In the genomic region with DNA sequence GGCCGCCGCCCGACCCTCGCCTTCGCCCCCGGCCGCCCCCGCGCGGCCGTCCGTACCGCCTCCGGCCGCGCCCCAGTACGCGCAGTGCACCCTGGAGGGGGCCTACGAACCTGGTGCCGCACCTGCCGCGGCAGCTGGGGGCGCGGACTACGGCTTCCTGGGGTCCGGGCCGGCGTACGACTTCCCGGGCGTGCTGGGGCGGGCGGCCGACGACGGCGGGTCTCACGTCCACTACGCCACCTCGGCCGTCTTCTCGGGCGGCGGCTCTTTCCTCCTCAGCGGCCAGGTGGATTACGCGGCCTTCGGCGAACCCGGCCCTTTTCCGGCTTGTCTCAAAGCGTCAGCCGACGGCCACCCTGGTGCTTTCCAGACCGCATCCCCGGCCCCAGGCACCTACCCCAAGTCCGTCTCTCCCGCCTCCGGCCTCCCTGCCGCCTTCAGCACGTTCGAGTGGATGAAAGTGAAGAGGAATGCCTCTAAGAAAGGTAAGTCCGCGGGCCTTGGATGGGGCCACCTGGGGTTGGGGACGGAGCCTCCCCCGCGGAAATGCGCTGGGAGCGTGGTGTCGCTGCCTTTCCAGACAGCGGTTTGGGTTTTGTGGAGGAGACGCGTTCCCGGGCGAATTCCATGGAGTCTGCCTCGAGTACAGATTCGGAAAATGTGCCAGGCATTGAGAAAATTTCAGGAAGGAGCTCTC, we compare ENCODE assay signal across 8 cellular contexts. TPM values are rescaled to one million over a fixed set of nuclear protein-coding genes. Genes with fewer than 3 reads are reported as not detected.
DNase-seq lines count a peak whose midpoint lies in the region; ATAC-seq and TF ChIP-seq lines count a peak whose summit lies in the region.

No MANE protein-coding gene starts in this region.

- H3K4me1 ChIP-seq in SK-N-SH (ENCODE audit: control insufficient read depth in 1 of 2, insufficient read depth in 2 of 2, low read depth in 1 of 2, low read length in 1 of 2) (peaks cover 0 to 10% of the 10 kb centered on the region in 2 experiments; a peak in 1 of 4 replicates), rectal smooth muscle tissue (ENCODE audit: control insufficient read depth, insufficient read depth, low read length) (no peaks in the 10 kb centered on the region)

- H3K36me3 Mint-ChIP-seq in glutamatergic neuron (ENCODE audit: unreplicated experiment): peaks cover 7% of the 10 kb centered on the region

- H4K20me1 ChIP-seq in SK-N-SH (ENCODE audit: insufficient read depth): no peaks in the 10 kb centered on the region

- H3K9me3 Mint-ChIP-seq in glutamatergic neuron (ENCODE audit: unreplicated experiment): peaks cover 1% of the 10 kb centered on the region

- TF ChIP-seq RAD21 in SK-N-SH (IDR thresholded peaks at IDR 0.05; ENCODE audit: low read length): no peak

- no peaks in the 10 kb centered on the region for H3K4me1 Mint-ChIP-seq in glutamatergic neuron (ENCODE audit: low read depth, unreplicated experiment)

- no peak for TF ChIP-seq EP300 in SK-N-SH (IDR thresholded peaks at IDR 0.05; ENCODE audit: borderline replicate concordance in 1 of 2, low read depth in 1 of 2, low read length in 1 of 2)

- peak overlapping the region; percentile 91 for H3K4me2 ChIP-seq in SK-N-SH

- CTCF ChIA-PET in SK-N-SH (lab: Yijun Ruan, JAX): interaction anchor here (0.6 to 2.4 kb wide), 6 partner anchors 12 to 445 kb away, joined by 3 to 13 read pairs (median 3); no protein-coding TSS in a partner anchor

- H3K4me3 Mint-ChIP-seq in glutamatergic neuron (ENCODE audit: unreplicated experiment): peak overlapping the region; percentile 25

- no peaks in the 10 kb centered on the region for H3K9me2 ChIP-seq in SK-N-SH

- H3K27me3 ChIP-seq in SK-N-SH (ENCODE audit: insufficient read depth) (peaks cover 9% of the 10 kb centered on the region; the same call in 1 of the 2 replicates), rectal smooth muscle tissue (ENCODE audit: control insufficient read depth, insufficient read depth, low read length) (peaks cover 14% of the 10 kb centered on the region)

- no peak overlapping the region for H3K9ac ChIP-seq in SK-N-SH
- H3K9ac ChIP-seq in rectal smooth muscle tissue (ENCODE audit: low read length): no peak overlapping the region

- 81% methylated on average over 33 of the region's 77 CpGs for whole genome bisulfite sequencing in SK-N-SH (ENCODE audit: low lambda C conversion rate)

- DNase-seq in SK-N-SH (no peak), glutamatergic neuron (peak; percentile 27), HCEC 1CT (no peak), NCI-H1436 (lab: John Stamatoyannopoulos, UW) (no peak), anterior cingulate cortex (lab: John Stamatoyannopoulos, UW) (no peak)

- H3K4me3 ChIP-seq in SK-N-SH (ENCODE audit: low read depth in 2 of 2, low read length in 1 of 2) (peak overlapping the region; percentile 73 to 76), rectal smooth muscle tissue (ENCODE audit: low read length) (peak overlapping the region; percentile 82)

- POLR2A ChIA-PET in SK-N-SH (lab: Yijun Ruan, JAX): interaction anchor here (0.7 to 2.6 kb wide), 5 partner anchors 13 to 365 kb away, joined by 3 to 5 read pairs (median 4); a partner anchor contains a TSS

- peaks cover 16% of the 10 kb centered on the region for H3K27me3 Mint-ChIP-seq in glutamatergic neuron (ENCODE audit: unreplicated experiment)

- H3K27ac ChIP-seq in SK-N-SH (ENCODE audit: low read depth in 2 of 2, low read length in 1 of 2): no peak overlapping the region; a peak in 1 of 4 replicates
- H3K27ac ChIP-seq in rectal smooth muscle tissue (ENCODE audit: low read depth, low read length): no peak overlapping the region

- ATAC-seq in GM19438 (IDR thresholded peaks at IDR 0.05; ENCODE audit: low read depth, unreplicated experiment) (peak; percentile 25), GM19467 (IDR thresholded peaks at IDR 0.05; ENCODE audit: unreplicated experiment) (no peak)

- H3K9me3 ChIP-seq in SK-N-SH: no peaks in the 10 kb centered on the region

- H3K36me3 ChIP-seq in SK-N-SH (replicated peaks in 1 of 2; ENCODE audit: control insufficient read depth in 1 of 2, insufficient read depth in 2 of 2, low read length in 1 of 2) (no peaks in the 10 kb centered on the region), rectal smooth muscle tissue (ENCODE audit: control insufficient read depth, insufficient read depth, low read length) (no peaks in the 10 kb centered on the region)

- peak overlapping the region; percentile 89 for H2AFZ ChIP-seq in SK-N-SH (ENCODE audit: low read depth)

- H3K79me2 ChIP-seq in SK-N-SH (ENCODE audit: insufficient read depth): no peaks in the 10 kb centered on the region

- TF ChIP-seq CTCF in SK-N-SH (IDR thresholded peaks at IDR 0.05): no peak
- TF ChIP-seq CTCF in glutamatergic neuron (IDR thresholded peaks at IDR 0.05; ENCODE audit: partially characterized antibody, unreplicated experiment): no peak

- no peak overlapping the region for H3K27ac Mint-ChIP-seq in glutamatergic neuron (ENCODE audit: unreplicated experiment)

- H3F3A ChIP-seq in SK-N-SH (replicated peaks; ENCODE audit: insufficient read depth): no peaks in the 10 kb centered on the region

TF ChIP-seq in SK-N-SH, 30 proteins besides CTCF, POLR2A, EP300 and RAD21:
- no peak for TF ChIP-seq GATA2 (CRISPR knock-in tag; IDR thresholded peaks at IDR 0.05)
- no peak for TF ChIP-seq FOSL2 (IDR thresholded peaks at IDR 0.05; ENCODE audit: borderline replicate concordance, low read depth)
- TF ChIP-seq FOXM1 (IDR thresholded peaks at IDR 0.05; ENCODE audit: low read depth): no peak
- TF ChIP-seq TEAD4 (IDR thresholded peaks at IDR 0.05; ENCODE audit: borderline replicate concordance, insufficient read depth): no peak
- TF ChIP-seq TAF1 (IDR thresholded peaks at IDR 0.05; ENCODE audit: borderline replicate concordance, low read depth, low read length): no peak
- TF ChIP-seq, protein P1, sequence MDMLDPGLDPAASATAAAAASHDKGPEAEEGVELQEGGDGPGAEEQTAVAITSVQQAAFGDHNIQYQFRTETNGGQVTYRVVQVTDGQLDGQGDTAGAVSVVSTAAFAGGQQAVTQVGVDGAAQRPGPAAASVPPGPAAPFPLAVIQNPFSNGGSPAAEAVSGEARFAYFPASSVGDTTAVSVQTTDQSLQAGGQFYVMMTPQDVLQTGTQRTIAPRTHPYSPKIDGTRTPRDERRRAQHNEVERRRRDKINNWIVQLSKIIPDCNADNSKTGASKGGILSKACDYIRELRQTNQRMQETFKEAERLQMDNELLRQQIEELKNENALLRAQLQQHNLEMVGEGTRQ (IDR thresholded peaks at IDR 0.05; ENCODE audit: borderline replicate concordance, low read depth, low read length): no peak
- no peak for TF ChIP-seq CHD2 (IDR thresholded peaks at IDR 0.05; ENCODE audit: low read length, partially characterized antibody)
- no peak for TF ChIP-seq JUND (IDR thresholded peaks at IDR 0.05)
- TF ChIP-seq GABPA (IDR thresholded peaks at IDR 0.05; ENCODE audit: low read depth): no peak
- TF ChIP-seq, protein P2, sequence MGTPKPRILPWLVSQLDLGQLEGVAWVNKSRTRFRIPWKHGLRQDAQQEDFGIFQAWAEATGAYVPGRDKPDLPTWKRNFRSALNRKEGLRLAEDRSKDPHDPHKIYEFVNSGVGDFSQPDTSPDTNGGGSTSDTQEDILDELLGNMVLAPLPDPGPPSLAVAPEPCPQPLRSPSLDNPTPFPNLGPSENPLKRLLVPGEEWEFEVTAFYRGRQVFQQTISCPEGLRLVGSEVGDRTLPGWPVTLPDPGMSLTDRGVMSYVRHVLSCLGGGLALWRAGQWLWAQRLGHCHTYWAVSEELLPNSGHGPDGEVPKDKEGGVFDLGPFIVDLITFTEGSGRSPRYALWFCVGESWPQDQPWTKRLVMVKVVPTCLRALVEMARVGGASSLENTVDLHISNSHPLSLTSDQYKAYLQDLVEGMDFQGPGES (IDR thresholded peaks at IDR 0.05; ENCODE audit: low read depth, low read length): no peak
- TF ChIP-seq, protein P3, sequence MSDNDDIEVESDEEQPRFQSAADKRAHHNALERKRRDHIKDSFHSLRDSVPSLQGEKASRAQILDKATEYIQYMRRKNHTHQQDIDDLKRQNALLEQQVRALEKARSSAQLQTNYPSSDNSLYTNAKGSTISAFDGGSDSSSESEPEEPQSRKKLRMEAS (IDR thresholded peaks at IDR 0.05; ENCODE audit: low read depth): no peak
- no peak for TF ChIP-seq MEF2A (IDR thresholded peaks at IDR 0.05; ENCODE audit: borderline replicate concordance, low read depth)
- no peak for TF ChIP-seq TCF12 (IDR thresholded peaks at IDR 0.05)
- TF ChIP-seq, protein P4, sequence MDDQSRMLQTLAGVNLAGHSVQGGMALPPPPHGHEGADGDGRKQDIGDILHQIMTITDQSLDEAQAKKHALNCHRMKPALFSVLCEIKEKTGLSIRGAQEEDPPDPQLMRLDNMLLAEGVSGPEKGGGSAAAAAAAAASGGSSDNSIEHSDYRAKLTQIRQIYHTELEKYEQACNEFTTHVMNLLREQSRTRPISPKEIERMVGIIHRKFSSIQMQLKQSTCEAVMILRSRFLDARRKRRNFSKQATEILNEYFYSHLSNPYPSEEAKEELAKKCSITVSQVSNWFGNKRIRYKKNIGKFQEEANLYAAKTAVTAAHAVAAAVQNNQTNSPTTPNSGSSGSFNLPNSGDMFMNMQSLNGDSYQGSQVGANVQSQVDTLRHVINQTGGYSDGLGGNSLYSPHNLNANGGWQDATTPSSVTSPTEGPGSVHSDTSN (IDR thresholded peaks at IDR 0.05): no peak

RNA-seq across cellular contexts. Expression of a gene that starts 0.6 kb away (rescaled TPM):
- polyA plus RNA-seq in SK-N-SH (2012; rRNA removed): not detected in 2 replicates
- 0.03 TPM in 1 of 2 replicates, not detected in the other for polyA plus RNA-seq in SK-N-SH (2012; cell fraction: cytosol; rRNA removed)
- polyA plus RNA-seq in SK-N-SH (2012; cell fraction: nucleus; rRNA removed): 0.02 and 0.12 TPM in 2 replicates
- not detected for total RNA-seq in glutamatergic neuron (ENCODE audit: unreplicated experiment)

RNA-seq across cellular contexts. Expression of a gene that starts 32.0 kb away (rescaled TPM):
- polyA plus RNA-seq in SK-N-SH (2012; rRNA removed): 0.80 and 0.81 TPM in 2 replicates
- polyA plus RNA-seq in SK-N-SH (2012; cell fraction: cytosol; rRNA removed): 0.62 and 0.88 TPM in 2 replicates
- polyA plus RNA-seq in SK-N-SH (2012; cell fraction: nucleus; rRNA removed): 1.4 and 3.9 TPM in 2 replicates
- not detected for total RNA-seq in glutamatergic neuron (ENCODE audit: unreplicated experiment)

RNA-seq across cellular contexts. Expression of a gene that starts 37.8 kb away (rescaled TPM):
- 1.0 and 1.6 TPM in 2 replicates for polyA plus RNA-seq in SK-N-SH (2012; rRNA removed)
- 0.24 and 0.43 TPM in 2 replicates for polyA plus RNA-seq in SK-N-SH (2012; cell fraction: cytosol; rRNA removed)
- 11.1 and 13.3 TPM in 2 replicates for polyA plus RNA-seq in SK-N-SH (2012; cell fraction: nucleus; rRNA removed)
- not detected for total RNA-seq in glutamatergic neuron (ENCODE audit: unreplicated experiment)

RNA-seq across cellular contexts. Expression of a gene that starts 59.6 kb away (rescaled TPM):
- 6.4 and 8.2 TPM in 2 replicates for polyA plus RNA-seq in SK-N-SH (2012; rRNA removed)
- polyA plus RNA-seq in SK-N-SH (2012; cell fraction: cytosol; rRNA removed): 9.8 and 10.2 TPM in 2 replicates
- polyA plus RNA-seq in SK-N-SH (2012; cell fraction: nucleus; rRNA removed): 3.2 and 5.0 TPM in 2 replicates
- 0.27 TPM for total RNA-seq in glutamatergic neuron (ENCODE audit: unreplicated experiment)
